Comparison of ENCODE assay signal across 9 cellular contexts in the genomic region with DNA sequence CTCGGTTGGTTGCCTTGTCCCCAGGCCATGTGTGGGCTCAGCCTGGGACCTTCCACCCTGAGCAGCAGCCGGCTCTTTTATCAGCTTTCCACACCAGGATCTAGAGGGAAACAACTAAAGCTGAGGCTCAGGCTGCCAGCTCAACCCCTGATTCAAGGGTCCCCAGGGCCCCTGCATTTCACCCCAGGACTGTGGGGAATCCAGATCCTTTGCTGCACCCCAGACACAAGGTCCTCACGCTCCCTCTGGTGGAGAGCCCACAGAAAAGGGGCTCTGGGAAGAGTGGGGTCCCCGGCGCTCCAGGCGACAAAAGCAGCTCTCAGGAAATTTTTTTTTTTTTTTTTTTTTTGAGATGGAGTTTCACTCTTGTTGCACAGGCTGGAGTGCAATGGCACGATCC.
A peak's percentile ranks its signal among the peaks of the same experiment; 100 is the strongest.
DNase-seq lines count a peak whose midpoint lies in the region; ATAC-seq and TF ChIP-seq lines count a peak whose summit lies in the region.
"Had no signal": no experiment of that assay in that cellular context is flagged by ENCODE, and none has a peak within 500 bp of the region (broad histone marks: within the 10 kb centered on the region; RNA-seq: fewer than 3 reads in every experiment).

No MANE protein-coding gene starts in this region.

- H3K36me3 Mint-ChIP-seq in activated T-helper 2 cell treated with anti-CD3 and anti-CD28 coated beads, Interferon-gamma antibody, Interleukin-2, Interleukin-4, amounts not matched to agents 10 μg/mL and 5 μg/mL and 100 μg/mL, durations not matched to agents 14 hours and 24 hours and 36 hours (ENCODE audit: low read depth) = no peaks in the 10 kb centered on the region

- no peak overlapping the region for H3K4me3 Mint-ChIP-seq in activated T-helper 2 cell treated with anti-CD3 and anti-CD28 coated beads, Interferon-gamma antibody, Interleukin-2, Interleukin-4, amounts not matched to agents 10 μg/mL and 5 μg/mL and 100 μg/mL, durations not matched to agents 14 hours and 24 hours and 36 hours (ENCODE audit: low read depth)

- intact Hi-C loops in left ventricle myocardium superior (cut with micrococcal nuclease) = no loop called here
- intact Hi-C loops in activated T-helper 2 cell treated with anti-CD3 and anti-CD28 coated beads, Interferon-gamma antibody, Interleukin-2, Interleukin-4, amounts not matched to agents 10 μg/mL and 5 μg/mL and 100 μg/mL, durations not matched to agents 14 hours and 24 hours and 36 hours (cut with micrococcal nuclease) = no loop called here

- peaks cover 7% of the 10 kb centered on the region for H3K27me3 ChIP-seq in AG04450 (ENCODE audit: control insufficient read depth, insufficient read depth, low read length)

- no peaks in the 10 kb centered on the region for H3K9me3 Mint-ChIP-seq in activated T-helper 2 cell treated with anti-CD3 and anti-CD28 coated beads, Interferon-gamma antibody, Interleukin-2, Interleukin-4, amounts not matched to agents 10 μg/mL and 5 μg/mL and 100 μg/mL, durations not matched to agents 14 hours and 24 hours and 36 hours

- no peaks in the 10 kb centered on the region for H3K27me3 Mint-ChIP-seq in activated T-helper 2 cell treated with anti-CD3 and anti-CD28 coated beads, Interferon-gamma antibody, Interleukin-2, Interleukin-4, amounts not matched to agents 10 μg/mL and 5 μg/mL and 100 μg/mL, durations not matched to agents 14 hours and 24 hours and 36 hours (ENCODE audit: low read depth)

- peak; percentile 58 for TF ChIP-seq CTCF in AG04450 (IDR thresholded peaks at IDR 0.05; ENCODE audit: low read depth, low read length)

- POLR2A ChIA-PET in AG04450 (lab: Yijun Ruan, JAX) = no interaction called here

- H3K9me3 ChIP-seq in AG04450 (ENCODE audit: control insufficient read depth, insufficient read depth, low read length) = peaks cover 8% of the 10 kb centered on the region; the same call in 1 of the 2 replicates

- H3K4me1 Mint-ChIP-seq in activated T-helper 2 cell treated with anti-CD3 and anti-CD28 coated beads, Interferon-gamma antibody, Interleukin-2, Interleukin-4, amounts not matched to agents 10 μg/mL and 5 μg/mL and 100 μg/mL, durations not matched to agents 14 hours and 24 hours and 36 hours (ENCODE audit: low read depth) = no peaks in the 10 kb centered on the region

- H3K27ac ChIP-seq in AG04450 (ENCODE audit: low read depth, low read length) = no peak overlapping the region

- H3K4me3 ChIP-seq in AG04450 (ENCODE audit: low read depth, low read length) = no peak overlapping the region

- no peak for DNase-seq in AG04450 (ENCODE audit: low read depth, low spot score)
- peak; percentile 25 for DNase-seq in ELR (ENCODE audit: low read depth)
- peak; percentile 21 for DNase-seq in T follicular helper cell (ENCODE audit: low read depth)
- no peak for DNase-seq in left ventricle myocardium superior
- no peak for DNase-seq in NCI-H2196 (lab: John Stamatoyannopoulos, UW; ENCODE audit: unreplicated experiment)
- DNase-seq in activated T-helper 2 cell treated with anti-CD3 and anti-CD28 coated beads, Interferon-gamma antibody, Interleukin-2, Interleukin-4, amounts not matched to agents 10 μg/mL and 5 μg/mL and 100 μg/mL, durations not matched to agents 14 hours and 24 hours and 36 hours (ENCODE audit: low spot score) = no peak
- no peak for DNase-seq in SKM-1 treated with dmso at 0.1 percent for 144 hours (lab: John Stamatoyannopoulos, UW; ENCODE audit: unreplicated experiment)
- DNase-seq: RPMI8226 had no signal

- ATAC-seq in left ventricle myocardium superior (peak; percentile 21), HG03469 (IDR thresholded peaks at IDR 0.05; ENCODE audit: unreplicated experiment) (no peak)

- CTCF ChIA-PET in AG04450 (lab: Charles Lee) = interaction anchor here (0.6 to 2.8 kb wide), 9 partner anchors 72 to 136 kb away, joined by 3 to 24 read pairs (median 4); no protein-coding TSS in a partner anchor

- H3K27ac Mint-ChIP-seq in activated T-helper 2 cell treated with anti-CD3 and anti-CD28 coated beads, Interferon-gamma antibody, Interleukin-2, Interleukin-4, amounts not matched to agents 10 μg/mL and 5 μg/mL and 100 μg/mL, durations not matched to agents 14 hours and 24 hours and 36 hours = no peak overlapping the region

Comparison
In these comparisons a context has a peak if more than half of its experiments do, and no peak if none do; other contexts are left out.
1. DNase-seq: peak in ELR (single experiment) and T follicular helper cell (single experiment); none in AG04450 (single experiment), left ventricle myocardium superior (single experiment), NCI-H2196 (single experiment), activated T-helper 2 cell treated with anti-CD3 and anti-CD28 coated beads, Interferon-gamma antibody, Interleukin-2, Interleukin-4, amounts not matched to agents 10 μg/mL and 5 μg/mL and 100 μg/mL, durations not matched to agents 14 hours and 24 hours and 36 hours (single experiment) and SKM-1 treated with dmso at 0.1 percent for 144 hours (single experiment).